1 cellular context compared by ENCODE assay signal in the genomic region with DNA sequence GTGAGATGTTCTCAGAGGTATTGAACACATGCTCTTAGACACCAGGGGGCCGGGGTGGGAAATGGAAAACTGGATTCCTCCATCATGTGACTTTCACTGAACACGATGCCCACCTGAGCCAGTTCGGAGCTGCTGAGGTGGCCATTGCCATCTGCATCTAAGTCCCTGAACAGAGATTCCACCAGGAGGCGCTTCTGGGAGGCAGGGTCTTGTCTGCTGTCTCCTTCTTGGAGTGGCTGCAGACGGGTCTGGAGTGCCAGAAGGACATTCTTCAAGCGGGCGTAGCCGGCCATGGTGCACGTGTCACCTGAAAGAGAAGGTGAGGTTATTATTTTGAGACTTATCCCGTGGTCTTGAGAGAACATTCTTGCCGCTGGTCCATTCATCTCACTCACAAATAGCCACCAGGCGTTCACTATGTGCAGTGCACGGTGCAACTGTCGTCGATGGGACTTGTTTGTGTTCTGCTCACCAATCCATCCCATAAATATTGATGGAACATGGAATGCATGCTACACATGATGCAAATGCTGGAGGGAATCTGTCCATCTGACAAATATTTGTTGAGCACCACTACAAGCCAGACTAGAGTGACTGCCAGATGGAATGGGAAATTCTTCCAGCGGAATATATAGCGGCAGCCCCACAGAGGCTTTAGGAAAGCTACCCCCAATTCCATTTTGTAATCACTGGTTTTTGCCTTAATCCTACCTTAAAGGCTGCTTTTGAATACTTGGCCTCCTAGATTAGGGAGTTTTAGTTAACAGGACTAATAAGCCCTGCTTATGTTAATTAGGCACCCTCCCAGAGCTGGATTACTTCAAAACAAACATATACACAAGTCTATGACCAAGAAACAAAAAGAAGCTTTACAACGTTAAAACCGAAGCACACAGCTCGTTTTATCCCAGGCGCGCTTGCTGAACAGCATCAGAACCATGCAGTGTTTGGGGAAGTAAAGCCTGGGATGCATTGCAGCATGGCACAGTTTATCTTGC.
TF ChIP-seq lines count a peak whose summit lies in the region.

No MANE protein-coding gene starts in this region.

TF ChIP-seq in endothelial cell of umbilical vein, 7 proteins besides CTCF, POLR2A, EP300 and RAD21:
- TF ChIP-seq FOS (IDR thresholded peaks at IDR 0.05; ENCODE audit: borderline replicate concordance, insufficient read depth, low read length), result no peak
- no peak for TF ChIP-seq MYC (IDR thresholded peaks at IDR 0.05; ENCODE audit: low read depth, low read length)
- TF ChIP-seq GATA2 (IDR thresholded peaks at IDR 0.05; ENCODE audit: insufficient read depth, insufficient read length, low read depth, low read length), result no peak
- no peak for TF ChIP-seq EZH2 (IDR thresholded peaks at IDR 0.05; ENCODE audit: borderline replicate concordance, low read depth, low read length, severe bottlenecking)
- TF ChIP-seq, protein P1, sequence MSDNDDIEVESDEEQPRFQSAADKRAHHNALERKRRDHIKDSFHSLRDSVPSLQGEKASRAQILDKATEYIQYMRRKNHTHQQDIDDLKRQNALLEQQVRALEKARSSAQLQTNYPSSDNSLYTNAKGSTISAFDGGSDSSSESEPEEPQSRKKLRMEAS (IDR thresholded peaks at IDR 0.05; ENCODE audit: insufficient read depth, insufficient read length), result no peak
- TF ChIP-seq JUN (IDR thresholded peaks at IDR 0.05; ENCODE audit: borderline replicate concordance, insufficient read depth, insufficient read length, low read depth), result no peak
- no peak for TF ChIP-seq POLR2AphosphoS5 (IDR thresholded peaks at IDR 0.05; ENCODE audit: insufficient read depth, low read depth, low read length)
